ENCODE assay signal across 22 cellular contexts in genomic region chr3:128388932-128389331, GRCh38.
A peak's percentile ranks its signal among the peaks of the same experiment; 100 is the strongest.
DNase-seq lines count a peak whose midpoint lies in the region; ATAC-seq and TF ChIP-seq lines count a peak whose summit lies in the region.
"Had no signal": no experiment of that assay in that cellular context is flagged by ENCODE, and none has a peak within 500 bp of the region (broad histone marks: within the 10 kb centered on the region; RNA-seq: fewer than 3 reads in every experiment).

No MANE protein-coding gene starts in this region.

- peak overlapping the region; percentile 63 for H3K9ac ChIP-seq in neuronal stem cell (ENCODE audit: low read depth, low read length, poor library complexity)
- H3K9ac ChIP-seq: BLaER1 treated with 17β-estradiol and CSF1 and Interleukin-3, amounts not matched to agents 10 nM and 100 nM had no signal

- TF ChIP-seq CTCF in Panc1 (IDR thresholded peaks at IDR 0.05): no peak

- 94% methylated on average over 9 of the region's 9 CpGs for WGBS in right cardiac atrium
- WGBS in neuronal stem cell (ENCODE audit: extremely low coverage in 2 of 2, insufficient read length in 2 of 2, insufficient replicate concordance in 1 of 2), 2 donors: no CpG with 5 or more reads among the region's 9 CpGs

- ATAC-seq in right cardiac atrium: no peak
- no peak for ATAC-seq in Right ventricle myocardium superior (ENCODE audit: poor library complexity)
- ATAC-seq in Panc1: no peak
- ATAC-seq in GM21447 (IDR thresholded peaks at IDR 0.05; ENCODE audit: unreplicated experiment): no peak
- ATAC-seq in HG03469 (IDR thresholded peaks at IDR 0.05; ENCODE audit: unreplicated experiment): no peak
- ATAC-seq: A549, GM12878 had no signal

- H3K4me2 ChIP-seq in neuronal stem cell (ENCODE audit: insufficient read depth, low read length, poor library complexity, severe bottlenecking): no peak overlapping the region
- H3K4me2 ChIP-seq: A549 had no signal

- H3K36me3 ChIP-seq in Panc1 (ENCODE audit: control insufficient read depth, insufficient read depth, low read length) (no peaks in the 10 kb centered on the region), neuronal stem cell (replicated peaks in 1 of 2; ENCODE audit: control insufficient read depth in 2 of 2, insufficient read depth in 2 of 2, low read length in 2 of 2) (no peaks in the 10 kb centered on the region)
- H3K36me3 ChIP-seq: BLaER1 treated with 17β-estradiol and CSF1 and Interleukin-3, amounts not matched to agents 10 nM and 100 nM had no signal

- peak overlapping the region; percentile 3 for H2AK5ac ChIP-seq in neuronal stem cell (ENCODE audit: low read depth, low read length)

- H3K27ac ChIP-seq in right cardiac atrium (ENCODE audit: low read length) (no peak overlapping the region), Panc1 (ENCODE audit: low read length) (peak overlapping the region; percentile 66; the same call in 1 of the 2 replicates), neuronal stem cell (replicated peaks; ENCODE audit: low read length) (no peak overlapping the region)
- H3K27ac ChIP-seq: 22Rv1, A549 had no signal

- H3K9me3 ChIP-seq in right cardiac atrium (ENCODE audit: control insufficient read depth, low read length) (no peaks in the 10 kb centered on the region), Panc1 (ENCODE audit: control insufficient read depth, insufficient read depth, low read depth, low read length) (no peaks in the 10 kb centered on the region), neuronal stem cell (replicated peaks in 1 of 2; ENCODE audit: control insufficient read depth in 2 of 2, insufficient read depth in 1 of 2, low read depth in 1 of 2, low read length in 2 of 2) (no peaks in the 10 kb centered on the region)
- H3K9me3 ChIP-seq: A549; BLaER1 treated with 17β-estradiol and CSF1 and Interleukin-3, amounts not matched to agents 10 nM and 100 nM had no signal

- CTCF ChIA-PET in Panc1 (lab: Charles Lee): no interaction called here

- peaks cover 2% of the 10 kb centered on the region for H3K79me1 ChIP-seq in neuronal stem cell (ENCODE audit: low read depth, low read length)

- H3K23ac ChIP-seq in neuronal stem cell (ENCODE audit: low read depth, low read length, poor library complexity): no peak overlapping the region

- H2BK120ac ChIP-seq in neuronal stem cell (ENCODE audit: low read depth, low read length): no peak overlapping the region

- H3K4me1 ChIP-seq in right cardiac atrium (ENCODE audit: control insufficient read depth, insufficient read depth, low read length): peaks cover 11% of the 10 kb centered on the region
- peaks cover 21% of the 10 kb centered on the region for H3K4me1 ChIP-seq in Panc1 (ENCODE audit: control insufficient read depth, insufficient read depth, low read length)
- peaks cover 0 to 3% of the 10 kb centered on the region in 2 donors for H3K4me1 ChIP-seq in neuronal stem cell (ENCODE audit: control insufficient read depth in 2 of 2, insufficient read depth in 1 of 2, low read depth in 1 of 2, low read length in 2 of 2)

- POLR2A ChIA-PET in Panc1 (lab: Charles Lee): no interaction called here

- H4K91ac ChIP-seq in neuronal stem cell (ENCODE audit: low read depth, low read length, poor library complexity): peak overlapping the region; percentile 11

- H3K27me3 ChIP-seq in right cardiac atrium (ENCODE audit: control insufficient read depth, insufficient read depth) (no peaks in the 10 kb centered on the region), Panc1 (ENCODE audit: control insufficient read depth, insufficient read depth, low read length) (no peaks in the 10 kb centered on the region), neuronal stem cell (ENCODE audit: control insufficient read depth in 3 of 3, insufficient read depth in 3 of 3, low read depth in 1 of 3, low read length in 3 of 3) (no peaks in the 10 kb centered on the region)
- H3K27me3 ChIP-seq: BLaER1 treated with 17β-estradiol and CSF1 and Interleukin-3, amounts not matched to agents 10 nM and 100 nM had no signal

- H2BK15ac ChIP-seq in neuronal stem cell (ENCODE audit: low read length): no peak overlapping the region

- peak overlapping the region; percentile 28 for H3K14ac ChIP-seq in neuronal stem cell (ENCODE audit: low read length)

- H2AFZ ChIP-seq in neuronal stem cell (ENCODE audit: low read length): no peak overlapping the region

- intact Hi-C loops in right cardiac atrium (cut with DNase I): no loop called here
- intact Hi-C loops in Right ventricle myocardium superior (cut with DNase I): no loop called here
- intact Hi-C loops in Panc1 (cut with micrococcal nuclease; ENCODE audit: unreplicated experiment): no loop called here

- in situ Hi-C loops in Panc1 (cut with HindIII; ENCODE audit: low pct_unique_long_range_greater_than_20kb, low sequenced_read_pairs): no loop called here

- no peak overlapping the region for H4K8ac ChIP-seq in neuronal stem cell (ENCODE audit: low read depth, low read length)

- BruUV-seq in Panc1 (replicated peaks; lab: Mats Ljungman, UMichigan): no TSS peak

- DNase-seq in right cardiac atrium (peak in 2 of 3 donors; percentile 33 to 38), Right ventricle myocardium superior (no peak), Panc1 (ENCODE audit: low read depth, low spot score) (no peak), neuronal stem cell (ENCODE audit: low spot score) (no peak)
- DNase-seq: AML-193; CD4-positive, alpha-beta memory T cell; CD4-positive, CD25-positive, alpha-beta regulatory T cell; CD8-positive, alpha-beta memory T cell; COR-L47; DMS 273 treated with DMSO at 0.1 percent for 48 hours; DMS153; DMS53; DMS79; DND-41; EL; GDM1 had no signal

- no peak overlapping the region for H2BK5ac ChIP-seq in neuronal stem cell (ENCODE audit: low read length)

- H2BK12ac ChIP-seq in neuronal stem cell (ENCODE audit: low read length): no peak overlapping the region

- H3K4me3 ChIP-seq in right cardiac atrium (ENCODE audit: low read length): no peak overlapping the region
- no peak overlapping the region for H3K4me3 ChIP-seq in Panc1 (ENCODE audit: low read depth in 2 of 2, low read length in 2 of 2)
- peak overlapping the region in 1 of 2 donors; percentile 21 for H3K4me3 ChIP-seq in neuronal stem cell (ENCODE audit: low read length in 2 of 2)
- H3K4me3 ChIP-seq: A549; BLaER1 treated with 17β-estradiol and CSF1 and Interleukin-3, amounts not matched to agents 10 nM and 100 nM; GM12878 had no signal

- H3K18ac ChIP-seq in neuronal stem cell (ENCODE audit: low read length): peak overlapping the region; percentile 74

- no peak overlapping the region for H3K4ac ChIP-seq in neuronal stem cell (ENCODE audit: low read length)

Comparison
In these comparisons a context has a peak if more than half of its experiments do, and no peak if none do; other contexts are left out.
1. DNase-seq: peak in right cardiac atrium (2 of 3); none in Right ventricle myocardium superior (single experiment), Panc1 (single experiment) and neuronal stem cell (single experiment).